In the genomic region with DNA sequence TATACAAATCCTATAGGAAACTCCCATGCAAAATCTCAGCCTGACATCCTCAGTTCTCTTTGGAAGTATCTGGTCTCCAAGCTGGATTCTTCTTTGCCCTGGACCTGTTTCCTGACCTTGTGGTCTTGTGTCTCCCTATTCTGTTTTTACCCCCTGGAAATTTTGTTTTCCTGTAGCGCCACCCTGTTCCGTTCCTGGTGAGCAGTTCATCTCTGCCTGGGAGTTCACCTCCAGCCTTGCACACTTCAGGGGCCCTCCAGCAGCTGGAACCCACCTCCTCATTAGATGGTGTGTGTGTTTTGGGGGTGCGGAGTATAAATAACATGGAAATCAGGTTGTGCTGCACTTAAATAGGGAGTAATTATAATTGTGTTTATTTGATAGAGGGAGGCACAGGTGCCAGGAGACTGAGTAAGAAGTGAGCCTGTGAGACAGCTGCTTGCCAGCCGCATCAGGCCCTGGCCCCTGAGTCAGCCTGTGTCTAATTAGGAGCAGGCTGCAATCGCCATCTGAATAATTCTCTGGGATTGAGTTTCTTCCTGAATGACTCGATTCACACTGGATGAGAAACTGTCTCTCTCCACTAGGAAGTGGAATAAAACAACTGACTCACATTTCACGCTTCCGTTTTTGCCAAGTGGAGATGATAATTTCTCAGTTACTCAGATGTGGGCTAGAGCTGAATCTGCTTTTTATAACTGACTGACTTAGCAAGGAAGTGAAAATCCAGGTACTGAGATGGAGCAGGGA, we compare ENCODE assay signal across 10 cellular contexts.
DNase-seq lines count a peak whose midpoint lies in the region; ATAC-seq and TF ChIP-seq lines count a peak whose summit lies in the region.
"Had no signal": no experiment of that assay in that cellular context is flagged by ENCODE, and none has a peak within 500 bp of the region (broad histone marks: within the 10 kb centered on the region; RNA-seq: fewer than 3 reads in every experiment).

No MANE protein-coding gene starts in this region.

- H3K9me3 ChIP-seq in A673 (ENCODE audit: low read depth, low read length, poor library complexity, severe bottlenecking) = no peaks in the 10 kb centered on the region
- H3K9me3 ChIP-seq in adipocyte (ENCODE audit: control insufficient read depth, low read length) = no peaks in the 10 kb centered on the region

- intact Hi-C loops in A673 (cut with micrococcal nuclease; ENCODE audit: unreplicated experiment) = no loop called here

- H3K36me3 Mint-ChIP-seq in stimulated activated effector memory CD8-positive, alpha-beta T cell treated with anti-CD3 and anti-CD28 coated beads, Interleukin-12 subunit alpha, Interleukin-12 subunit beta, amount 100 ng/mL, for 72 hours = no peaks in the 10 kb centered on the region
- no peaks in the 10 kb centered on the region for H3K36me3 Mint-ChIP-seq in effector memory CD8-positive, alpha-beta T cell (ENCODE audit: insufficient read depth)

- peak overlapping the region; percentile 18 for H3K27ac ChIP-seq in A673 (ENCODE audit: low read depth, low read length, poor library complexity, severe bottlenecking)

- CTCF ChIA-PET in A673 (lab: Charles Lee) = interaction anchor here (1.2 kb wide), 1 partner anchor 42 kb away, joined by 4 read pairs; no protein-coding TSS in a partner anchor

- no peak overlapping the region for H3K27ac Mint-ChIP-seq in stimulated activated effector memory CD8-positive, alpha-beta T cell treated with anti-CD3 and anti-CD28 coated beads, Interleukin-12 subunit alpha, Interleukin-12 subunit beta, amount 100 ng/mL, for 72 hours
- no peak overlapping the region for H3K27ac Mint-ChIP-seq in effector memory CD8-positive, alpha-beta T cell

- POLR2A ChIA-PET in A673 (lab: Charles Lee; ENCODE audit: low non-redundant PET) = no interaction called here

- H3K9ac ChIP-seq in adipocyte (ENCODE audit: low read length) = peak overlapping the region; percentile 15

- peak; percentile 81 for DNase-seq in A673 (ENCODE audit: low spot score)
- DNase-seq in M059J (ENCODE audit: low read depth) = peak; percentile 96
- peak; percentile 86 for DNase-seq in adipocyte (ENCODE audit: low read depth)
- DNase-seq in kidney glomerular epithelial cell (lab: John Stamatoyannopoulos, UW) = peak; percentile 78
- no peak for DNase-seq in stimulated activated effector memory CD8-positive, alpha-beta T cell treated with anti-CD3 and anti-CD28 coated beads, Interleukin-12 subunit alpha, Interleukin-12 subunit beta, amount 100 ng/mL, for 72 hours (ENCODE audit: low spot score in 2 of 2)
- no peak for DNase-seq in effector memory CD8-positive, alpha-beta T cell
- DNase-seq in GM19240 (ENCODE audit: insufficient read length, low spot score) = no peak
- DNase-seq: DND-41, glutamatergic neuron had no signal

- H3K36me3 ChIP-seq in A673 (ENCODE audit: insufficient read depth, low read length, poor library complexity, severe bottlenecking) (no peaks in the 10 kb centered on the region), adipocyte (ENCODE audit: control insufficient read depth, insufficient read depth, low read length, severe bottlenecking) (no peaks in the 10 kb centered on the region)

- H3K4me3 Mint-ChIP-seq in stimulated activated effector memory CD8-positive, alpha-beta T cell treated with anti-CD3 and anti-CD28 coated beads, Interleukin-12 subunit alpha, Interleukin-12 subunit beta, amount 100 ng/mL, for 72 hours = no peak overlapping the region
- no peak overlapping the region for H3K4me3 Mint-ChIP-seq in effector memory CD8-positive, alpha-beta T cell

- no peak for TF ChIP-seq CTCF in A673 (conservative IDR thresholded peaks at IDR 0.05; ENCODE audit: low read depth, low read length)

- H3K9me3 Mint-ChIP-seq in stimulated activated effector memory CD8-positive, alpha-beta T cell treated with anti-CD3 and anti-CD28 coated beads, Interleukin-12 subunit alpha, Interleukin-12 subunit beta, amount 100 ng/mL, for 72 hours = no peaks in the 10 kb centered on the region
- no peaks in the 10 kb centered on the region for H3K9me3 Mint-ChIP-seq in effector memory CD8-positive, alpha-beta T cell

- H3K4me1 ChIP-seq in A673 (ENCODE audit: insufficient read depth, low read length, poor library complexity, severe bottlenecking) = peaks cover 15% of the 10 kb centered on the region
- H3K4me1 ChIP-seq in adipocyte (ENCODE audit: control insufficient read depth, insufficient read depth, low read length) = peaks cover 3% of the 10 kb centered on the region

- no peaks in the 10 kb centered on the region for H3K4me1 Mint-ChIP-seq in stimulated activated effector memory CD8-positive, alpha-beta T cell treated with anti-CD3 and anti-CD28 coated beads, Interleukin-12 subunit alpha, Interleukin-12 subunit beta, amount 100 ng/mL, for 72 hours
- no peaks in the 10 kb centered on the region for H3K4me1 Mint-ChIP-seq in effector memory CD8-positive, alpha-beta T cell (ENCODE audit: low read depth in 2 of 2)

- H3K4me3 ChIP-seq in A673 (ENCODE audit: low read depth, low read length, poor library complexity, severe bottlenecking) (no peak overlapping the region), adipocyte (ENCODE audit: low read length) (no peak overlapping the region)

- H3K27me3 ChIP-seq in A673 (replicated peaks; ENCODE audit: insufficient read depth, low read depth, low read length, poor library complexity) (no peaks in the 10 kb centered on the region), adipocyte (replicated peaks; ENCODE audit: control insufficient read depth, insufficient read depth, low read length) (no peaks in the 10 kb centered on the region)

- peaks cover 0 to 7% of the 10 kb centered on the region in 2 donors for H3K27me3 Mint-ChIP-seq in effector memory CD8-positive, alpha-beta T cell

- no peak for ATAC-seq in HG03521 (IDR thresholded peaks at IDR 0.05; ENCODE audit: unreplicated experiment)
- ATAC-seq in stimulated activated effector memory CD8-positive, alpha-beta T cell treated with anti-CD3 and anti-CD28 coated beads, Interleukin-12 subunit alpha, Interleukin-12 subunit beta, amount 100 ng/mL, for 72 hours = no peak
- no peak for ATAC-seq in effector memory CD8-positive, alpha-beta T cell (replicated peaks)

- BruUV-seq in A673 (replicated peaks; lab: Mats Ljungman, UMichigan) = no TSS peak

Comparison
In these comparisons a context has a peak if more than half of its experiments do, and no peak if none do; other contexts are left out.
1. DNase-seq: peak in A673 (single experiment), M059J (single experiment), adipocyte (single experiment) and kidney glomerular epithelial cell (single experiment); none in stimulated activated effector memory CD8-positive, alpha-beta T cell treated with anti-CD3 and anti-CD28 coated beads, Interleukin-12 subunit alpha, Interleukin-12 subunit beta, amount 100 ng/mL, for 72 hours (0 of 2), effector memory CD8-positive, alpha-beta T cell (0 of 3) and GM19240 (single experiment).